Comparison of ENCODE assay signal across 1 cellular context in the genomic region with DNA sequence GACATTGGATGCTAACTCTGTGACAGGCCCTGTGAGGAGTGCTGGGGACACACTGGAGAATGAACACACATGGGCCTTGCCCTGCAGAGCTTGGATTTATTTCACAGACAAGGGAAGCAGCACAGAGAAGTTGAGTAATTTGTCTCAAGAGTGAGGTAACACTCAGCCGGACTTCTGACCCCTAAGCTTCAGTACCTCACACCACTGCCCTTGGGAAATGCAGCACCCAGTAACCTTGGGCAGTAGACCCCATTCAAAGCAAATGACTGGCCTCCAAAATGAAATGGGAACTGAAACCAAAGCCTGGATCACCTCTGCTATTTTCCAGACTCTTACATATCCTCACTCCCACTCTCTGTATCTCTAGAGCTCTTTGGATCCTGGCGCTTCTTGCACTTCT.
TF ChIP-seq lines count a peak whose summit lies in the region.

No MANE protein-coding gene starts in this region.

TF ChIP-seq in HepG2, 621 proteins besides CTCF, POLR2A, EP300 and RAD21 (continued from another document and continues in another):
- TF ChIP-seq ZBTB49 (CRISPR knock-in tag; IDR thresholded peaks at IDR 0.05; ENCODE audit: borderline replicate concordance): no peak
- TF ChIP-seq CHD4 (IDR thresholded peaks at IDR 0.05; ENCODE audit: borderline replicate concordance, low read length): no peak
- no peak for TF ChIP-seq SRY (CRISPR knock-in tag; IDR thresholded peaks at IDR 0.05)
- no peak for TF ChIP-seq POLR2AphosphoS5 (IDR thresholded peaks at IDR 0.05; ENCODE audit: low read depth, low read length)
- no peak for TF ChIP-seq FOXK2 (IDR thresholded peaks at IDR 0.05)
- TF ChIP-seq, protein P1, sequence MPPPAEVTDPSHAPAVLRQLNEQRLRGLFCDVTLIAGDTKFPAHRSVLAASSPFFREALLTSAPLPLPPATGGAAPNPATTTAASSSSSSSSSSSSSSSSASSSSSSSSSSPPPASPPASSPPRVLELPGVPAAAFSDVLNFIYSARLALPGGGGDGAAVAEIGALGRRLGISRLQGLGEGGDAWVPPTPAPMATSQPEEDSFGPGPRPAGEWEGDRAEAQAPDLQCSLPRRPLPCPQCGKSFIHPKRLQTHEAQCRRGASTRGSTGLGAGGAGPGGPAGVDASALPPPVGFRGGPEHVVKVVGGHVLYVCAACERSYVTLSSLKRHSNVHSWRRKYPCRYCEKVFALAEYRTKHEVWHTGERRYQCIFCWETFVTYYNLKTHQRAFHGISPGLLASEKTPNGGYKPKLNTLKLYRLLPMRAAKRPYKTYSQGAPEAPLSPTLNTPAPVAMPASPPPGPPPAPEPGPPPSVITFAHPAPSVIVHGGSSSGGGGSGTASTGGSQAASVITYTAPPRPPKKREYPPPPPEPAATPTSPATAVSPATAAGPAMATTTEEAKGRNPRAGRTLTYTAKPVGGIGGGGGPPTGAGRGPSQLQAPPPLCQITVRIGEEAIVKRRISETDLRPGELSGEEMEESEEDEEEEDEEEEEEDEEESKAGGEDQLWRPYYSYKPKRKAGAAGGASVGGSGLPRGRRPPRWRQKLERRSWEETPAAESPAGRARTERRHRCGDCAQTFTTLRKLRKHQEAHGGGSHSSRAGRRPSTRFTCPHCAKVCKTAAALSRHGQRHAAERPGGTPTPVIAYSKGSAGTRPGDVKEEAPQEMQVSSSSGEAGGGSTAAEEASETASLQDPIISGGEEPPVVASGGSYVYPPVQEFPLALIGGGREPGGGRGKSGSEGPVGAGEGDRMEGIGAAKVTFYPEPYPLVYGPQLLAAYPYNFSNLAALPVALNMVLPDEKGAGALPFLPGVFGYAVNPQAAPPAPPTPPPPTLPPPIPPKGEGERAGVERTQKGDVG (CRISPR knock-in tag; IDR thresholded peaks at IDR 0.05; ENCODE audit: borderline replicate concordance): no peak
- no peak for TF ChIP-seq ZNF557 (CRISPR knock-in tag; IDR thresholded peaks at IDR 0.05)
- TF ChIP-seq ZNF549 (CRISPR knock-in tag; IDR thresholded peaks at IDR 0.05): 0 out of 2 replicates have a peak, but pooled peaks have one; percentile 52
- TF ChIP-seq ZNF530 (CRISPR knock-in tag; IDR thresholded peaks at IDR 0.05; ENCODE audit: low read depth): no peak
- TF ChIP-seq, protein P2, sequence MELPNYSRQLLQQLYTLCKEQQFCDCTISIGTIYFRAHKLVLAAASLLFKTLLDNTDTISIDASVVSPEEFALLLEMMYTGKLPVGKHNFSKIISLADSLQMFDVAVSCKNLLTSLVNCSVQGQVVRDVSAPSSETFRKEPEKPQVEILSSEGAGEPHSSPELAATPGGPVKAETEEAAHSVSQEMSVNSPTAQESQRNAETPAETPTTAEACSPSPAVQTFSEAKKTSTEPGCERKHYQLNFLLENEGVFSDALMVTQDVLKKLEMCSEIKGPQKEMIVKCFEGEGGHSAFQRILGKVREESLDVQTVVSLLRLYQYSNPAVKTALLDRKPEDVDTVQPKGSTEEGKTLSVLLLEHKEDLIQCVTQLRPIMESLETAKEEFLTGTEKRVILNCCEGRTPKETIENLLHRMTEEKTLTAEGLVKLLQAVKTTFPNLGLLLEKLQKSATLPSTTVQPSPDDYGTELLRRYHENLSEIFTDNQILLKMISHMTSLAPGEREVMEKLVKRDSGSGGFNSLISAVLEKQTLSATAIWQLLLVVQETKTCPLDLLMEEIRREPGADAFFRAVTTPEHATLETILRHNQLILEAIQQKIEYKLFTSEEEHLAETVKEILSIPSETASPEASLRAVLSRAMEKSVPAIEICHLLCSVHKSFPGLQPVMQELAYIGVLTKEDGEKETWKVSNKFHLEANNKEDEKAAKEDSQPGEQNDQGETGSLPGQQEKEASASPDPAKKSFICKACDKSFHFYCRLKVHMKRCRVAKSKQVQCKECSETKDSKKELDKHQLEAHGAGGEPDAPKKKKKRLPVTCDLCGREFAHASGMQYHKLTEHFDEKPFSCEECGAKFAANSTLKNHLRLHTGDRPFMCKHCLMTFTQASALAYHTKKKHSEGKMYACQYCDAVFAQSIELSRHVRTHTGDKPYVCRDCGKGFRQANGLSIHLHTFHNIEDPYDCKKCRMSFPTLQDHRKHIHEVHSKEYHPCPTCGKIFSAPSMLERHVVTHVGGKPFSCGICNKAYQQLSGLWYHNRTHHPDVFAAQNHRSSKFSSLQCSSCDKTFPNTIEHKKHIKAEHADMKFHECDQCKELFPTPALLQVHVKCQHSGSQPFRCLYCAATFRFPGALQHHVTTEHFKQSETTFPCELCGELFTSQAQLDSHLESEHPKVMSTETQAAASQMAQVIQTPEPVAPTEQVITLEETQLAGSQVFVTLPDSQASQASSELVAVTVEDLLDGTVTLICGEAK (IDR thresholded peaks at IDR 0.05): no peak
- TF ChIP-seq, protein P2 (CRISPR knock-in tag; IDR thresholded peaks at IDR 0.05): no peak
- no peak for TF ChIP-seq NFRKB (IDR thresholded peaks at IDR 0.05)
- no peak for TF ChIP-seq ZNF143 (CRISPR knock-in tag; IDR thresholded peaks at IDR 0.05)
- no peak for TF ChIP-seq SIX4 (CRISPR knock-in tag; IDR thresholded peaks at IDR 0.05)
- no peak for TF ChIP-seq ZNF253 (CRISPR knock-in tag; IDR thresholded peaks at IDR 0.05; ENCODE audit: borderline replicate concordance)
- TF ChIP-seq ZNF343 (CRISPR knock-in tag; IDR thresholded peaks at IDR 0.05): 0 out of 2 replicates have a peak, but pooled peaks have one; percentile 38
- TF ChIP-seq SNAI1 (CRISPR knock-in tag; IDR thresholded peaks at IDR 0.05; ENCODE audit: borderline replicate concordance): no peak
- TF ChIP-seq SRF (IDR thresholded peaks at IDR 0.05; ENCODE audit: low read depth, low read length): no peak
- no peak for TF ChIP-seq YY1 (IDR thresholded peaks at IDR 0.05; ENCODE audit: insufficient read depth, insufficient replicate concordance, low read depth, low read length)
- TF ChIP-seq NR2F6 (IDR thresholded peaks at IDR 0.05): peak; percentile 42; the same call in 1 of the 2 replicates
- TF ChIP-seq NR2F6 (CRISPR knock-in tag; IDR thresholded peaks at IDR 0.05): peak; percentile 55; the same call in 1 of the 2 replicates
- TF ChIP-seq CBX5 (CRISPR knock-in tag; IDR thresholded peaks at IDR 0.05; ENCODE audit: borderline replicate concordance): no peak
- no peak for TF ChIP-seq ZSCAN25 (CRISPR knock-in tag; IDR thresholded peaks at IDR 0.05)
- TF ChIP-seq ZNF7 (CRISPR knock-in tag; IDR thresholded peaks at IDR 0.05): no peak
- no peak for TF ChIP-seq ERF (CRISPR knock-in tag; IDR thresholded peaks at IDR 0.05)
- TF ChIP-seq ZNF615 (CRISPR knock-in tag; IDR thresholded peaks at IDR 0.05; ENCODE audit: borderline replicate concordance): no peak
- TF ChIP-seq REL (CRISPR knock-in tag; conservative IDR thresholded peaks at IDR 0.05): no peak
- TF ChIP-seq ZNF652 (CRISPR knock-in tag; IDR thresholded peaks at IDR 0.05; ENCODE audit: borderline replicate concordance, low read depth): no peak
- no peak for TF ChIP-seq HDAC6 (IDR thresholded peaks at IDR 0.05; ENCODE audit: low read depth, low read length)
- TF ChIP-seq TBX2 (CRISPR knock-in tag; IDR thresholded peaks at IDR 0.05; ENCODE audit: borderline replicate concordance): peak; percentile 22; the same call in 1 of the 2 replicates
- TF ChIP-seq ZNF572 (CRISPR knock-in tag; IDR thresholded peaks at IDR 0.05): no peak
- no peak for TF ChIP-seq ZNF761 (CRISPR knock-in tag; conservative IDR thresholded peaks at IDR 0.05)
- 0 out of 2 replicates have a peak, but pooled peaks have one; percentile 37 for TF ChIP-seq FOXO1 (CRISPR knock-in tag; IDR thresholded peaks at IDR 0.05)
- TF ChIP-seq AKNA (CRISPR knock-in tag; IDR thresholded peaks at IDR 0.05; ENCODE audit: borderline replicate concordance): no peak
- no peak for TF ChIP-seq RNF219 (CRISPR knock-in tag; IDR thresholded peaks at IDR 0.05)
- TF ChIP-seq ZFAT (CRISPR knock-in tag; conservative IDR thresholded peaks at IDR 0.05): no peak
